8 cellular contexts compared by ENCODE assay signal in genomic region chr19:18282788-18283141, GRCh38. TPM values are rescaled to one million over a fixed set of nuclear protein-coding genes. Genes with fewer than 3 reads are reported as not detected.
DNase-seq lines count a peak whose midpoint lies in the region; ATAC-seq, FAIRE-seq and TF ChIP-seq lines count a peak whose summit lies in the region.

No MANE protein-coding gene starts in this region.

- H3K36me3 ChIP-seq in ACC112 (ENCODE audit: insufficient read depth, low read length) (peaks cover 5% of the 10 kb centered on the region; the same call in 1 of the 2 replicates), GM12878 (ENCODE audit: control insufficient read depth in 2 of 2, insufficient read depth in 2 of 2, low read length in 1 of 2) (peaks cover 0 to 3% of the 10 kb centered on the region in 2 experiments; a peak in 2 of 4 replicates), muscle layer of colon (ENCODE audit: insufficient read depth, low read length) (peaks cover 16% of the 10 kb centered on the region)

- 52% methylated on average over 4 of the region's 4 CpGs for WGBS in GM12878 (ENCODE audit: insufficient coverage, insufficient replicate concordance, low lambda C conversion rate, missing lambda C conversion rate)

- in situ Hi-C loops in GM12878 (cut with MboI), result no loop called here

- H3K9ac ChIP-seq in GM12878 (ENCODE audit: control insufficient read depth, insufficient read depth, low read length) (peak overlapping the region; percentile 99), muscle layer of colon (ENCODE audit: low read length) (peak overlapping the region; percentile 57)

- POLR2A ChIA-PET in GM12878 (lab: Charles Lee), result interaction anchor here (0.5 to 8.4 kb wide), 7 partner anchors 9 to 276 kb away, joined by 3 to 206 read pairs (median 172); partner anchors contain the start of gene LSM4

- H3K4me3 ChIP-seq in ACC112 (ENCODE audit: low read depth, low read length) (peak overlapping the region; percentile 76), GM12878 (peak overlapping the region; percentile 66), muscle layer of colon (ENCODE audit: low read depth in 1 of 2, low read length in 2 of 2) (peak overlapping the region; percentile 74 to 84)

- RAD21 ChIA-PET in GM12878 (lab: Charles Lee; ENCODE audit: unreplicated experiment), result interaction anchor here (1.4 to 7.1 kb wide), 6 partner anchors 9 to 112 kb away, joined by 7 to 259 read pairs (median 136); partner anchors contain the start of genes LSM4 and PGPEP1

- intact Hi-C loops in GM12878 (cut with micrococcal nuclease; ENCODE audit: unreplicated experiment), result loop anchor here (1.0 kb wide), 1 partner anchor 8 kb away; no protein-coding TSS in a partner anchor

- TF ChIP-seq EP300 in GM12878 (IDR thresholded peaks at IDR 0.05; ENCODE audit: borderline replicate concordance in 1 of 2, control insufficient read depth in 1 of 2, low read depth in 2 of 2, low read length in 2 of 2), result no peak

- no peak for TF ChIP-seq RAD21 in GM12878 (IDR thresholded peaks at IDR 0.05; ENCODE audit: insufficient read depth, low read depth, low read length)

- peak overlapping the region; percentile 100 for H3K27ac ChIP-seq in ACC112 (ENCODE audit: low read depth, low read length)
- peak overlapping the region; percentile 100 for H3K27ac ChIP-seq in GM12878 (ENCODE audit: control insufficient read depth, insufficient read depth)
- peak overlapping the region; percentile 99 for H3K27ac ChIP-seq in muscle layer of colon (ENCODE audit: low read depth, low read length)

- peak; percentile 32 for DNase-seq in LoVo (ENCODE audit: low spot score)
- DNase-seq in GM12878 (ENCODE audit: low read depth, low spot score), result no peak
- no peak for DNase-seq in UCSD-AML1 (lab: John Stamatoyannopoulos, UW; ENCODE audit: unreplicated experiment)
- DNase-seq in NCI-H2107 (lab: John Stamatoyannopoulos, UW), result no peak
- DNase-seq in amniotic stem cell (lab: John Stamatoyannopoulos, UW), result no peak
- DNase-seq in SKM-1 treated with dmso at 0.1 percent for 144 hours (lab: John Stamatoyannopoulos, UW; ENCODE audit: unreplicated experiment), result no peak

- H3K4me1 ChIP-seq in ACC112 (ENCODE audit: control insufficient read depth, insufficient read depth, low read length, unreplicated experiment), result peaks cover 18% of the 10 kb centered on the region
- H3K4me1 ChIP-seq in GM12878 (ENCODE audit: control insufficient read depth, insufficient read depth, low read length), result peaks cover 31% of the 10 kb centered on the region
- peaks cover 27% of the 10 kb centered on the region for H3K4me1 ChIP-seq in muscle layer of colon (ENCODE audit: insufficient read depth, low read length)

- SMC1A ChIA-PET in GM12878 (lab: Charles Lee; ENCODE audit: uncharacterized antibody, unreplicated experiment), result interaction anchor here (1.8 to 6.3 kb wide), 5 partner anchors 9 to 91 kb away, joined by 4 to 176 read pairs (median 63); partner anchors contain the start of gene LSM4

- TF ChIP-seq CTCF in GM12878 (IDR thresholded peaks at IDR 0.05 in 2 of 3, conservative IDR thresholded peaks at IDR 0.05 in 1 of 3; ENCODE audit: control insufficient read depth in 2 of 3, extremely low read depth in 1 of 3, insufficient read depth in 1 of 3, low read depth in 3 of 3, low read length in 3 of 3), result no peak

- peak overlapping the region; percentile 98 for H3K4me2 ChIP-seq in GM12878 (ENCODE audit: control insufficient read depth, insufficient read depth)

- H3K79me2 ChIP-seq in ACC112 (ENCODE audit: control insufficient read depth, insufficient read depth, low read length, unreplicated experiment) (peaks cover 24% of the 10 kb centered on the region), GM12878 (ENCODE audit: control insufficient read depth, insufficient read depth, low read length) (peaks cover 38% of the 10 kb centered on the region)

- H4K20me1 ChIP-seq in GM12878 (ENCODE audit: control insufficient read depth, insufficient read depth), result peaks cover 14% of the 10 kb centered on the region

- no peak for FAIRE-seq in GM12878 (lab: Jason Lieb, UNC)

- ATAC-seq in GM12878, result no peak

- H3K27me3 ChIP-seq in ACC112 (ENCODE audit: insufficient read depth, low read length), result no peaks in the 10 kb centered on the region
- H3K27me3 ChIP-seq in GM12878 (replicated peaks in 1 of 2; ENCODE audit: control insufficient read depth in 2 of 2, insufficient read depth in 2 of 2, low read length in 1 of 2), result no peaks in the 10 kb centered on the region
- H3K27me3 ChIP-seq in muscle layer of colon (ENCODE audit: control insufficient read depth in 1 of 2, insufficient read depth in 2 of 2, low read length in 2 of 2), result no peaks in the 10 kb centered on the region

- CTCF ChIA-PET in GM12878 (lab: Yijun Ruan, JAX), result interaction anchor here (0.6 to 14.1 kb wide), 6 partner anchors 8 to 47 kb away, joined by 3 to 516 read pairs (median 102); partner anchors contain the start of genes IQCN and LSM4

- BruUV-seq in GM12878 (replicated peaks; lab: Mats Ljungman, UMichigan), result no TSS peak

- TF ChIP-seq POLR2A in GM12878 (IDR thresholded peaks at IDR 0.05; ENCODE audit: low read depth, low read length), result no peak

- no peaks in the 10 kb centered on the region for H3K9me3 ChIP-seq in GM12878 (replicated peaks; ENCODE audit: control insufficient read depth, insufficient read depth, low read length)
- no peaks in the 10 kb centered on the region for H3K9me3 ChIP-seq in muscle layer of colon (ENCODE audit: low read length)

- no peak overlapping the region for H2AFZ ChIP-seq in ACC112 (ENCODE audit: low read length, unreplicated experiment)
- H2AFZ ChIP-seq in GM12878 (ENCODE audit: control insufficient read depth, low read depth, low read length), result no peak overlapping the region

RNA-seq across cellular contexts. Expression of gene JUND, which starts 1.3 kb away (rescaled TPM):
- total RNA-seq in GM12878 (2013; cell fraction: nucleolus; rRNA removed), result 50.9 and 51.1 TPM in 2 replicates
- 91.3 and 116 TPM in 2 replicates for total RNA-seq in GM12878 (2014; rRNA removed)
- total RNA-seq in GM12878 (2014; rRNA removed; fragmentation: Illumina TruSeq; extraction: Trizol), result 16.9 and 19.1 TPM in 2 replicates
- 164 and 176 TPM in 2 replicates for total RNA-seq in GM12878 (2021)
- 5.4 TPM for polyA plus RNA-seq in GM12878 (2011; ENCODE audit: low read depth)
- polyA plus RNA-seq in GM12878 (2011; rRNA removed), result 9.2 and 18.6 TPM in 2 replicates
- polyA plus RNA-seq in GM12878 (2011; cell fraction: cytosol; rRNA removed), result 36.2 and 90.3 TPM in 2 replicates
- polyA plus RNA-seq in GM12878 (2011; cell fraction: nucleus; rRNA removed), result 64.3 and 75.7 TPM in 2 replicates
- 68.6 and 81.1 TPM in 2 replicates for polyA plus RNA-seq in GM12878 (2012)
- polyA plus RNA-seq in GM12878 (2014; fragmentation: Illumina TruSeq; extraction: Trizol), result 20.3 and 26.8 TPM in 2 replicates
- 10 to 100 TPM; 11.2 to 16.0 TPM for polyA plus RNA-seq in GM12878 (2014; fragmentation: Nextera tagmentation; extraction: Ambion mirVana)
- 148 and 166 TPM in 2 replicates for polyA plus RNA-seq in GM12878 (2014; rRNA removed)
- 1 to 10 TPM; 7.4 to 9.1 TPM for polyA plus RNA-seq in GM12878 (2016; fragmentation: Nextera tagmentation; extraction: Ambion mirVana)
- 22.5 and 61.2 TPM in 2 replicates for polyA minus RNA-seq in GM12878 (2011; rRNA and poly(A)+ RNA removed)
- polyA minus RNA-seq in GM12878 (2011; cell fraction: cytosol; rRNA and poly(A)+ RNA removed), result 55.2 and 60.1 TPM in 2 replicates
- polyA minus RNA-seq in GM12878 (2011; cell fraction: nucleus; rRNA and poly(A)+ RNA removed), result 70.8 and 116 TPM in 2 replicates

RNA-seq across cellular contexts. Expression of gene IQCN, which starts 8.5 kb away (rescaled TPM):
- total RNA-seq in GM12878 (2013; cell fraction: nucleolus; rRNA removed), result 0.27 and 0.29 TPM in 2 replicates
- total RNA-seq in GM12878 (2014; rRNA removed), result 0.23 and 0.27 TPM in 2 replicates
- 0.27 and 0.28 TPM in 2 replicates for total RNA-seq in GM12878 (2014; rRNA removed; fragmentation: Illumina TruSeq; extraction: Trizol)
- total RNA-seq in GM12878 (2021), result 0.54 and 0.64 TPM in 2 replicates
- 0.73 TPM for polyA plus RNA-seq in GM12878 (2011; ENCODE audit: low read depth)
- 0.01 TPM in 1 of 2 replicates, not detected in the other for polyA plus RNA-seq in GM12878 (2011; rRNA removed)
- polyA plus RNA-seq in GM12878 (2011; cell fraction: cytosol; rRNA removed), result under 0.01 and 0.02 TPM in 2 replicates
- polyA plus RNA-seq in GM12878 (2011; cell fraction: nucleus; rRNA removed), result 0.19 and 0.22 TPM in 2 replicates
- polyA plus RNA-seq in GM12878 (2012), result 0.67 and 0.68 TPM in 2 replicates
- polyA plus RNA-seq in GM12878 (2014; fragmentation: Illumina TruSeq; extraction: Trizol), result 0.08 and 0.19 TPM in 2 replicates
- not detected for polyA plus RNA-seq in GM12878 (2014; fragmentation: Nextera tagmentation; extraction: Ambion mirVana)
- polyA plus RNA-seq in GM12878 (2014; rRNA removed), result 0.45 and 0.72 TPM in 2 replicates
- under 1 TPM in 1 of 2 experiments, not detected in 1; 0.07 TPM for polyA plus RNA-seq in GM12878 (2016; fragmentation: Nextera tagmentation; extraction: Ambion mirVana)
- polyA minus RNA-seq in GM12878 (2011; rRNA and poly(A)+ RNA removed), result 0.05 and 0.07 TPM in 2 replicates
- not detected in 2 replicates for polyA minus RNA-seq in GM12878 (2011; cell fraction: cytosol; rRNA and poly(A)+ RNA removed)
- 0.12 and 0.38 TPM in 2 replicates for polyA minus RNA-seq in GM12878 (2011; cell fraction: nucleus; rRNA and poly(A)+ RNA removed)

RNA-seq across cellular contexts. Expression of gene LSM4, which starts 40.1 kb away (rescaled TPM):
- total RNA-seq in GM12878 (2013; cell fraction: nucleolus; rRNA removed), result 19.7 and 29.3 TPM in 2 replicates
- total RNA-seq in GM12878 (2014; rRNA removed), result 430 and 457 TPM in 2 replicates
- 163 and 186 TPM in 2 replicates for total RNA-seq in GM12878 (2014; rRNA removed; fragmentation: Illumina TruSeq; extraction: Trizol)
- 248 and 251 TPM in 2 replicates for total RNA-seq in GM12878 (2021)
- polyA plus RNA-seq in GM12878 (2011; ENCODE audit: low read depth), result 28.1 TPM
- polyA plus RNA-seq in GM12878 (2011; rRNA removed), result 95.6 and 140 TPM in 2 replicates
- polyA plus RNA-seq in GM12878 (2011; cell fraction: cytosol; rRNA removed), result 186 and 318 TPM in 2 replicates
- 124 and 152 TPM in 2 replicates for polyA plus RNA-seq in GM12878 (2011; cell fraction: nucleus; rRNA removed)
- 117 and 128 TPM in 2 replicates for polyA plus RNA-seq in GM12878 (2012)
- polyA plus RNA-seq in GM12878 (2014; fragmentation: Illumina TruSeq; extraction: Trizol), result 59.2 and 86.6 TPM in 2 replicates
- polyA plus RNA-seq in GM12878 (2014; fragmentation: Nextera tagmentation; extraction: Ambion mirVana), result 10 to 100 TPM; 12.6 to 38.2 TPM
- 439 and 477 TPM in 2 replicates for polyA plus RNA-seq in GM12878 (2014; rRNA removed)
- polyA plus RNA-seq in GM12878 (2016; fragmentation: Nextera tagmentation; extraction: Ambion mirVana), result 100 to 1,000 TPM; 628 to 652 TPM
- 21.9 and 42.9 TPM in 2 replicates for polyA minus RNA-seq in GM12878 (2011; rRNA and poly(A)+ RNA removed)
- 25.9 and 27.1 TPM in 2 replicates for polyA minus RNA-seq in GM12878 (2011; cell fraction: cytosol; rRNA and poly(A)+ RNA removed)
- polyA minus RNA-seq in GM12878 (2011; cell fraction: nucleus; rRNA and poly(A)+ RNA removed), result 19.8 and 31.0 TPM in 2 replicates

RNA-seq across cellular contexts. Expression of gene PDE4C, which starts 56.5 kb away (rescaled TPM):
- 2.5 and 3.7 TPM in 2 replicates for total RNA-seq in GM12878 (2013; cell fraction: nucleolus; rRNA removed)
- total RNA-seq in GM12878 (2014; rRNA removed), result 0.28 and 1.1 TPM in 2 replicates
- total RNA-seq in GM12878 (2014; rRNA removed; fragmentation: Illumina TruSeq; extraction: Trizol), result 0.14 and 0.40 TPM in 2 replicates
- 0.27 and 0.67 TPM in 2 replicates for total RNA-seq in GM12878 (2021)
- 0.26 TPM for polyA plus RNA-seq in GM12878 (2011; ENCODE audit: low read depth)
- 0.19 and 0.43 TPM in 2 replicates for polyA plus RNA-seq in GM12878 (2011; rRNA removed)
- 0.25 and 0.42 TPM in 2 replicates for polyA plus RNA-seq in GM12878 (2011; cell fraction: cytosol; rRNA removed)
- polyA plus RNA-seq in GM12878 (2011; cell fraction: nucleus; rRNA removed), result 1.5 and 2.3 TPM in 2 replicates
- polyA plus RNA-seq in GM12878 (2012), result 0.43 and 0.52 TPM in 2 replicates
- 0.15 TPM in 1 of 2 replicates, not detected in the other for polyA plus RNA-seq in GM12878 (2014; fragmentation: Illumina TruSeq; extraction: Trizol)
- under 1 TPM; 0.08 to 0.13 TPM for polyA plus RNA-seq in GM12878 (2014; fragmentation: Nextera tagmentation; extraction: Ambion mirVana)
- 0.27 and 0.73 TPM in 2 replicates for polyA plus RNA-seq in GM12878 (2014; rRNA removed)
- under 1 TPM; 0.13 to 0.47 TPM for polyA plus RNA-seq in GM12878 (2016; fragmentation: Nextera tagmentation; extraction: Ambion mirVana)
- polyA minus RNA-seq in GM12878 (2011; rRNA and poly(A)+ RNA removed), result 0.41 TPM in 1 of 2 replicates, not detected in the other
- not detected in 2 replicates for polyA minus RNA-seq in GM12878 (2011; cell fraction: cytosol; rRNA and poly(A)+ RNA removed)
- polyA minus RNA-seq in GM12878 (2011; cell fraction: nucleus; rRNA and poly(A)+ RNA removed), result 0.48 and 1.3 TPM in 2 replicates

RNA-seq across cellular contexts. Expression of gene PGPEP1, which starts 57.6 kb away (rescaled TPM):
- 50.5 and 53.8 TPM in 2 replicates for total RNA-seq in GM12878 (2013; cell fraction: nucleolus; rRNA removed)
- total RNA-seq in GM12878 (2014; rRNA removed), result 14.6 and 15.5 TPM in 2 replicates
- 22.8 and 25.1 TPM in 2 replicates for total RNA-seq in GM12878 (2014; rRNA removed; fragmentation: Illumina TruSeq; extraction: Trizol)
- total RNA-seq in GM12878 (2021), result 37.9 and 39.4 TPM in 2 replicates
- polyA plus RNA-seq in GM12878 (2011; ENCODE audit: low read depth), result 15.9 TPM
- 21.4 and 33.7 TPM in 2 replicates for polyA plus RNA-seq in GM12878 (2011; rRNA removed)
- 31.7 and 40.5 TPM in 2 replicates for polyA plus RNA-seq in GM12878 (2011; cell fraction: cytosol; rRNA removed)
- polyA plus RNA-seq in GM12878 (2011; cell fraction: nucleus; rRNA removed), result 39.9 and 44.3 TPM in 2 replicates
- 21.5 and 32.3 TPM in 2 replicates for polyA plus RNA-seq in GM12878 (2012)
- polyA plus RNA-seq in GM12878 (2014; fragmentation: Illumina TruSeq; extraction: Trizol), result 11.3 and 14.4 TPM in 2 replicates
- polyA plus RNA-seq in GM12878 (2014; fragmentation: Nextera tagmentation; extraction: Ambion mirVana), result 10 to 100 TPM; 13.8 to 13.9 TPM
- polyA plus RNA-seq in GM12878 (2014; rRNA removed), result 18.2 and 20.7 TPM in 2 replicates
- polyA plus RNA-seq in GM12878 (2016; fragmentation: Nextera tagmentation; extraction: Ambion mirVana), result 10 to 100 TPM; 15.9 to 20.5 TPM
- 61.1 and 73.8 TPM in 2 replicates for polyA minus RNA-seq in GM12878 (2011; rRNA and poly(A)+ RNA removed)
- polyA minus RNA-seq in GM12878 (2011; cell fraction: cytosol; rRNA and poly(A)+ RNA removed), result 14.3 and 17.2 TPM in 2 replicates
- 14.3 and 22.0 TPM in 2 replicates for polyA minus RNA-seq in GM12878 (2011; cell fraction: nucleus; rRNA and poly(A)+ RNA removed)
